Comparison of ENCODE assay signal across 9 cellular contexts in genomic region chr19:55082023-55082851, GRCh38. TPM values are rescaled to one million over a fixed set of nuclear protein-coding genes. Genes with fewer than 3 reads are reported as not detected.
A peak's percentile ranks its signal among the peaks of the same experiment; 100 is the strongest.
DNase-seq lines count a peak whose midpoint lies in the region; ATAC-seq lines count a peak whose summit lies in the region.
"Had no signal": no experiment of that assay in that cellular context is flagged by ENCODE, and none has a peak within 500 bp of the region (broad histone marks: within the 10 kb centered on the region; RNA-seq: fewer than 3 reads in every experiment).

No MANE protein-coding gene starts in this region.

- no peaks in the 10 kb centered on the region for H3K36me3 Mint-ChIP-seq in CD4-positive, CD25-positive, alpha-beta regulatory T cell

- no peak overlapping the region for H3K4me3 ChIP-seq in CD4-positive, CD25-positive, alpha-beta regulatory T cell (ENCODE audit: low read depth, low read length)

- peak overlapping the region; percentile 66 to 95 (median 72) for H3K4me3 Mint-ChIP-seq in CD4-positive, CD25-positive, alpha-beta regulatory T cell

- H3K4me1 Mint-ChIP-seq in CD4-positive, CD25-positive, alpha-beta regulatory T cell: peaks cover 0 to 39% (median 15%) of the 10 kb centered on the region in 4 donors

- peaks cover 2% of the 10 kb centered on the region for H3K27me3 ChIP-seq in CD4-positive, CD25-positive, alpha-beta regulatory T cell (ENCODE audit: control insufficient read depth, insufficient read depth, low read length)

- no peak for ATAC-seq in CD4-positive, CD25-positive, alpha-beta regulatory T cell (ENCODE audit: low read depth in 2 of 2)
- no peak for ATAC-seq in left ventricle myocardium superior
- no peak for ATAC-seq in HG02678 (IDR thresholded peaks at IDR 0.05; ENCODE audit: unreplicated experiment)

- peaks cover 0 to 8% (median 0%) of the 10 kb centered on the region in 7 donors for H3K9me3 Mint-ChIP-seq in CD4-positive, CD25-positive, alpha-beta regulatory T cell

- H3K4me1 ChIP-seq in CD4-positive, CD25-positive, alpha-beta regulatory T cell (ENCODE audit: control insufficient read depth, insufficient read depth, low read length, poor library complexity, severe bottlenecking): peaks cover 39% of the 10 kb centered on the region

- no peaks in the 10 kb centered on the region for H3K36me3 ChIP-seq in CD4-positive, CD25-positive, alpha-beta regulatory T cell (ENCODE audit: control insufficient read depth, insufficient read depth, low read length)

- H3K9me3 ChIP-seq in CD4-positive, CD25-positive, alpha-beta regulatory T cell (ENCODE audit: control insufficient read depth in 2 of 2, low read length in 2 of 2): no peaks in the 10 kb centered on the region

- peak; percentile 40 to 55 (median 41) for DNase-seq in CD4-positive, CD25-positive, alpha-beta regulatory T cell
- DNase-seq in LHCN-M2 (ENCODE audit: low read depth) (peak; percentile 43), activated T-cell treated with anti-CD3 and anti-CD28 coated beads for 48 hours (ENCODE audit: low read depth) (peak; percentile 57), left ventricle myocardium superior (peak; percentile 51), HPDE6-E6E7 (ENCODE audit: extremely low spot score) (no peak), NK-92 (lab: John Stamatoyannopoulos, UW; ENCODE audit: unreplicated experiment) (no peak)
- DNase-seq in stimulated activated CD8-positive, alpha-beta memory T cell treated with anti-CD3 and anti-CD28 coated beads, Interleukin-4, amount 100 ng/mL, for 48 hours: peak; percentile 79

- no peak overlapping the region for H3K27ac Mint-ChIP-seq in CD4-positive, CD25-positive, alpha-beta regulatory T cell

- H3K27ac ChIP-seq in CD4-positive, CD25-positive, alpha-beta regulatory T cell (ENCODE audit: insufficient read depth, low read length, poor library complexity, severe bottlenecking): no peak overlapping the region

- peaks cover 69% of the 10 kb centered on the region for H3K27me3 Mint-ChIP-seq in CD4-positive, CD25-positive, alpha-beta regulatory T cell

- intact Hi-C loops in left ventricle myocardium superior (cut with micrococcal nuclease): no loop called here

RNA-seq across cellular contexts. Expression of gene EPS8L1, which starts 6.6 kb away (rescaled TPM):
- 4.4 TPM for total RNA-seq in CD4-positive, CD25-positive, alpha-beta regulatory T cell
- 1 to 10 TPM in 3 of 4 donors, under 1 TPM in 1; 0.41 to 4.0 (median 1.3) TPM for polyA plus RNA-seq in CD4-positive, CD25-positive, alpha-beta regulatory T cell
- total RNA-seq in LHCN-M2 (2014; rRNA removed): 2.0 and 2.2 TPM in 2 replicates
- polyA plus RNA-seq in LHCN-M2 (2012): 5.3 TPM
- 2.7 TPM for total RNA-seq in left ventricle myocardium superior

RNA-seq across cellular contexts. Expression of gene RDH13, which starts 19.3 kb away (rescaled TPM):
- total RNA-seq in CD4-positive, CD25-positive, alpha-beta regulatory T cell: 14.1 TPM
- polyA plus RNA-seq in CD4-positive, CD25-positive, alpha-beta regulatory T cell: 10 to 100 TPM in 3 of 4 donors, 1 to 10 TPM in 1; 9.1 to 16.1 (median 14.7) TPM
- total RNA-seq in LHCN-M2 (2014; rRNA removed): 6.5 and 8.7 TPM in 2 replicates
- polyA plus RNA-seq in LHCN-M2 (2012): 5.5 TPM
- total RNA-seq in left ventricle myocardium superior: 52.0 TPM

RNA-seq across cellular contexts. Expression of gene PPP1R12C, which starts 35.2 kb away (rescaled TPM):
- total RNA-seq in CD4-positive, CD25-positive, alpha-beta regulatory T cell: 191 TPM
- polyA plus RNA-seq in CD4-positive, CD25-positive, alpha-beta regulatory T cell: 1 to 10 TPM; 2.2 to 5.9 (median 3.8) TPM
- total RNA-seq in LHCN-M2 (2014; rRNA removed) (78.0 and 90.4 TPM in 2 replicates), left ventricle myocardium superior (141 TPM)
- polyA plus RNA-seq in LHCN-M2 (2012): 65.9 TPM

RNA-seq across cellular contexts. Expression of gene GP6, which starts 44.2 kb away (rescaled TPM):
- total RNA-seq in CD4-positive, CD25-positive, alpha-beta regulatory T cell: 2.0 TPM
- polyA plus RNA-seq in CD4-positive, CD25-positive, alpha-beta regulatory T cell: not detected
- not detected in 2 replicates for total RNA-seq in LHCN-M2 (2014; rRNA removed)
- polyA plus RNA-seq in LHCN-M2 (2012): not detected
- not detected for total RNA-seq in left ventricle myocardium superior
- total RNA-seq: subcutaneous adipose tissue had no signal

Comparison
In these comparisons a context has a peak if more than half of its experiments do, and no peak if none do; other contexts are left out.
1. DNase-seq: peak in CD4-positive, CD25-positive, alpha-beta regulatory T cell (3 of 3), LHCN-M2 (single experiment), activated T-cell treated with anti-CD3 and anti-CD28 coated beads for 48 hours (single experiment), left ventricle myocardium superior (single experiment) and stimulated activated CD8-positive, alpha-beta memory T cell treated with anti-CD3 and anti-CD28 coated beads, Interleukin-4, amount 100 ng/mL, for 48 hours (single experiment); none in HPDE6-E6E7 (single experiment) and NK-92 (single experiment).